Comparison of ENCODE assay signal across 24 cellular contexts in genomic region chr17:63833741-63834373, GRCh38. TPM values are rescaled to one million over a fixed set of nuclear protein-coding genes. Genes with fewer than 3 reads are reported as not detected.
DNase-seq lines count a peak whose midpoint lies in the region; ATAC-seq and TF ChIP-seq lines count a peak whose summit lies in the region.
"Had no signal": no experiment of that assay in that cellular context is flagged by ENCODE, and none has a peak within 500 bp of the region (broad histone marks: within the 10 kb centered on the region; RNA-seq: fewer than 3 reads in every experiment).

No MANE protein-coding gene starts in this region.

- H3K4me1 ChIP-seq in BLaER1 = peaks cover 92% of the 10 kb centered on the region
- H3K4me1 ChIP-seq in stomach = peaks cover 32 to 57% (median 43%) of the 10 kb centered on the region in 4 donors

- DNase-seq in activated naive CD8-positive, alpha-beta T cell treated with anti-CD3 and anti-CD28 coated beads for 36 hours = no peak
- DNase-seq in nephron progenitor cell (no peak), stomach (no peak)
- DNase-seq: activated CD4-positive, alpha-beta T cell treated with anti-CD3 and anti-CD28 coated beads for 48 hours; effector CD8-positive, alpha-beta T cell; heart right ventricle; Kasumi-1; NCI-H1105; NCI-H2107; NCI-H748 treated with DMSO at 0.1 percent for 48 hours; ovary; PC-3; sigmoid colon; stimulated activated CD4-positive, alpha-beta T cell treated with anti-CD3 and anti-CD28 coated beads, Interleukin-2, amount 100 ng/mL, for 24 hours had no signal

- no peak for TF ChIP-seq CTCF in nephron progenitor cell (IDR thresholded peaks at IDR 0.05)
- TF ChIP-seq CTCF in stomach (IDR thresholded peaks at IDR 0.05) = no peak

- peak overlapping the region; percentile 65 for H3K9ac ChIP-seq in BLaER1

- H3K27ac ChIP-seq in BLaER1 (peak overlapping the region; percentile 80), stomach (peak overlapping the region in 1 of 5 donors; percentile 37)
- H3K27ac ChIP-seq: cardiac muscle cell, ovary had no signal

- 90 to 94% (median 92%) methylated on average over 11 to 15 of the region's 15 CpGs for WGBS in stomach, 5 donors

- H3K9me3 ChIP-seq in BLaER1 (no peaks in the 10 kb centered on the region), stomach (no peaks in the 10 kb centered on the region)
- H3K9me3 ChIP-seq: adrenal gland, heart right ventricle, ovary, sigmoid colon had no signal

- TF ChIP-seq EP300 in stomach (IDR thresholded peaks at IDR 0.05) = no peak

- H3K4me3 Mint-ChIP-seq in activated naive CD8-positive, alpha-beta T cell treated with anti-CD3 and anti-CD28 coated beads for 36 hours = no peak overlapping the region
- no peak overlapping the region for H3K4me3 Mint-ChIP-seq in nephron progenitor cell

- TF ChIP-seq POLR2A in GM18505 (IDR thresholded peaks at IDR 0.05; ENCODE audit: borderline replicate concordance, extremely low read depth, insufficient read depth, insufficient read length) = peak; percentile 31
- TF ChIP-seq POLR2A in stomach (IDR thresholded peaks at IDR 0.05) = no peak

- H3K4me1 Mint-ChIP-seq in activated naive CD8-positive, alpha-beta T cell treated with anti-CD3 and anti-CD28 coated beads for 36 hours = peaks cover 49% of the 10 kb centered on the region
- H3K4me1 Mint-ChIP-seq in nephron progenitor cell = peaks cover 25% of the 10 kb centered on the region

- H3K4me2 ChIP-seq in BLaER1 = peak overlapping the region; percentile 74

- peaks cover 38% of the 10 kb centered on the region for H3K36me3 Mint-ChIP-seq in activated naive CD8-positive, alpha-beta T cell treated with anti-CD3 and anti-CD28 coated beads for 36 hours
- H3K36me3 Mint-ChIP-seq in nephron progenitor cell (ENCODE audit: low read depth) = peaks cover 62% of the 10 kb centered on the region

- H3K36me3 ChIP-seq in BLaER1 = peaks cover 96% of the 10 kb centered on the region
- H3K36me3 ChIP-seq in stomach = peaks cover 80 to 90% (median 88%) of the 10 kb centered on the region in 4 donors
- H3K36me3 ChIP-seq: ovary had no signal

- intact Hi-C loops in stomach (cut with DNase I; ENCODE audit: low total_unique reads) = no loop called here

- H3K27me3 ChIP-seq in BLaER1 (no peaks in the 10 kb centered on the region), stomach (no peaks in the 10 kb centered on the region)
- H3K27me3 ChIP-seq: adrenal gland, cardiac muscle cell, heart right ventricle, ovary, sigmoid colon had no signal

- no peak for ATAC-seq in GM18505 (IDR thresholded peaks at IDR 0.05; ENCODE audit: unreplicated experiment)
- no peak for ATAC-seq in HG03097 (IDR thresholded peaks at IDR 0.05; ENCODE audit: low FRiP score, unreplicated experiment)
- ATAC-seq in GM19324 (IDR thresholded peaks at IDR 0.05; ENCODE audit: low FRiP score, unreplicated experiment) = no peak
- ATAC-seq: heart right ventricle had no signal

- H3K27ac Mint-ChIP-seq in activated naive CD8-positive, alpha-beta T cell treated with anti-CD3 and anti-CD28 coated beads for 36 hours = peak overlapping the region; percentile 63
- H3K27ac Mint-ChIP-seq in nephron progenitor cell = peak overlapping the region; percentile 44

- H3K9me3 Mint-ChIP-seq in activated naive CD8-positive, alpha-beta T cell treated with anti-CD3 and anti-CD28 coated beads for 36 hours = no peaks in the 10 kb centered on the region
- H3K9me3 Mint-ChIP-seq in nephron progenitor cell = no peaks in the 10 kb centered on the region

- H3K27me3 Mint-ChIP-seq in activated naive CD8-positive, alpha-beta T cell treated with anti-CD3 and anti-CD28 coated beads for 36 hours = no peaks in the 10 kb centered on the region
- no peaks in the 10 kb centered on the region for H3K27me3 Mint-ChIP-seq in nephron progenitor cell (ENCODE audit: low read depth, poor library complexity)

- H3K4me3 ChIP-seq in BLaER1 (0 out of 2 replicates have a peak overlapping the region, but pooled peaks have one; percentile 13), stomach (no peak overlapping the region)
- H3K4me3 ChIP-seq: adrenal gland, cardiac muscle cell, heart right ventricle, ovary, sigmoid colon had no signal

- peaks cover 77% of the 10 kb centered on the region for H4K20me1 ChIP-seq in BLaER1

RNA-seq across cellular contexts. Expression of gene FTSJ3, which starts 6.4 kb away (rescaled TPM):
- total RNA-seq in activated naive CD8-positive, alpha-beta T cell treated with anti-CD3 and anti-CD28 coated beads for 36 hours = 10 to 100 TPM; 91.2 to 91.5 TPM
- 10 to 100 TPM in 4 of 5 donors, 1 to 10 TPM in 1; 3.5 to 54.0 (median 38.6) TPM for total RNA-seq in stomach
- polyA plus RNA-seq in stomach = 10 to 100 TPM; 12.2 to 14.4 (median 13.4) TPM

RNA-seq across cellular contexts. Expression of gene PSMC5, which starts 6.6 kb away (rescaled TPM):
- total RNA-seq in activated naive CD8-positive, alpha-beta T cell treated with anti-CD3 and anti-CD28 coated beads for 36 hours = 100 to 1,000 TPM; 178 to 187 TPM
- total RNA-seq in stomach = 100 to 1,000 TPM in 1 of 5 donors, 10 to 100 TPM in 4; 19.2 to 177 (median 80.1) TPM
- polyA plus RNA-seq in stomach = 100 to 1,000 TPM; 151 to 211 (median 153) TPM

RNA-seq across cellular contexts. Expression of gene SMARCD2, which starts 8.6 kb away (rescaled TPM):
- 10 to 100 TPM; 91.6 to 93.5 TPM for total RNA-seq in activated naive CD8-positive, alpha-beta T cell treated with anti-CD3 and anti-CD28 coated beads for 36 hours
- 100 to 1,000 TPM in 3 of 5 donors, 10 to 100 TPM in 2; 90.6 to 244 (median 109) TPM for total RNA-seq in stomach
- 10 to 100 TPM; 65.1 to 86.9 (median 66.9) TPM for polyA plus RNA-seq in stomach

RNA-seq across cellular contexts. Expression of gene CSH2, which starts 39.6 kb away (rescaled TPM):
- not detected for total RNA-seq in activated naive CD8-positive, alpha-beta T cell treated with anti-CD3 and anti-CD28 coated beads for 36 hours
- total RNA-seq in stomach = not detected
- polyA plus RNA-seq in stomach = not detected
- total RNA-seq: adrenal gland, cardiac muscle cell, fibroblast of lung, heart right ventricle, lower leg skin, ovary, PC-3, sigmoid colon, SK-MEL-5, urinary bladder had no signal
- polyA plus RNA-seq: adrenal gland, cardiac muscle cell, fibroblast of lung, heart right ventricle, ovary, sigmoid colon, urinary bladder had no signal

RNA-seq across cellular contexts. Expression of gene GH2, which starts 47.9 kb away (rescaled TPM):
- total RNA-seq in activated naive CD8-positive, alpha-beta T cell treated with anti-CD3 and anti-CD28 coated beads for 36 hours = not detected
- total RNA-seq in stomach = not detected
- polyA plus RNA-seq in stomach = not detected
- total RNA-seq: adrenal gland, cardiac muscle cell, fibroblast of lung, heart right ventricle, lower leg skin, ovary, PC-3, sigmoid colon, SK-MEL-5, urinary bladder had no signal
- polyA plus RNA-seq: adrenal gland, fibroblast of lung, heart right ventricle, ovary, sigmoid colon, urinary bladder had no signal
